34 cellular contexts compared by ENCODE assay signal in genomic region chr13:100604909-100605308, GRCh38.
"Had no signal": no experiment of that assay in that cellular context is flagged by ENCODE, and none has a peak within 500 bp of the region (broad histone marks: within the 10 kb centered on the region; RNA-seq: fewer than 3 reads in every experiment).

No MANE protein-coding gene starts in this region.

- FAIRE-seq: astrocyte, bronchial epithelial cell, TTC549 had no signal

- H3K4me3 Mint-ChIP-seq: activated CD4-positive, alpha-beta T cell treated with anti-CD3 and anti-CD28 coated beads, Interleukin-2, amount 10 ng/mL, durations not matched to agents 24 days and 14 days; activated CD8-positive, alpha-beta T cell treated with anti-CD3 and anti-CD28 coated beads, Interleukin-2, amount 10 ng/mL, durations not matched to agents 7 days and 5 days; activated naive CD4-positive, alpha-beta T cell treated with anti-CD3 and anti-CD28 coated beads, Interleukin-2, amount 50 U/mL, for 24 hours; activated naive CD8-positive, alpha-beta T cell treated with anti-CD3 and anti-CD28 coated beads, Interleukin-2, amount 10 ng/mL, durations not matched to agents 7 days and 5 days; activated T-cell treated with anti-CD3 and anti-CD28 coated beads, Interleukin-2, amount 50 U/mL, for 24 hours; T-helper 1 cell treated with Interleukin-12 subunit alpha and Interleukin-12 subunit beta and Interleukin-4 antibody, amounts not matched to agents 30 μg/mL and 1 μg/mL, for 36 hours; T-helper 2 cell treated with Interferon-gamma antibody and Interleukin-4, amounts not matched to agents 5 μg/mL and 100 μg/mL, for 36 hours had no signal

- H3K4me1 ChIP-seq: body of pancreas had no signal

- H3K9me3 ChIP-seq: body of pancreas, Peyer's patch, SJSA1, SK-N-SH had no signal

- ATAC-seq: activated CD8-positive, alpha-beta T cell treated with anti-CD3 and anti-CD28 coated beads, Interleukin-2, amount 10 ng/mL, durations not matched to agents 7 days and 5 days; body of pancreas; PC-3 had no signal

- H3K27me3 ChIP-seq: body of pancreas, Peyer's patch, SJSA1 had no signal

- H3K27ac Mint-ChIP-seq: activated CD4-positive, alpha-beta T cell treated with anti-CD3 and anti-CD28 coated beads, Interleukin-2, amount 10 ng/mL, durations not matched to agents 24 days and 14 days; activated CD8-positive, alpha-beta T cell treated with anti-CD3 and anti-CD28 coated beads, Interleukin-2, amount 10 ng/mL, durations not matched to agents 7 days and 5 days; activated naive CD4-positive, alpha-beta T cell treated with anti-CD3 and anti-CD28 coated beads, Interleukin-2, amount 50 U/mL, for 24 hours; activated naive CD8-positive, alpha-beta T cell treated with anti-CD3 and anti-CD28 coated beads, Interleukin-2, amount 10 ng/mL, durations not matched to agents 7 days and 5 days; activated T-cell treated with anti-CD3 and anti-CD28 coated beads, Interleukin-2, amount 50 U/mL, for 24 hours; activated T-helper 2 cell treated with anti-CD3 and anti-CD28 coated beads, Interferon-gamma antibody, Interleukin-2, Interleukin-4, amounts not matched to agents 10 μg/mL and 5 μg/mL and 100 μg/mL, durations not matched to agents 14 hours and 24 hours and 36 hours; T-helper 1 cell treated with Interleukin-12 subunit alpha and Interleukin-12 subunit beta and Interleukin-4 antibody, amounts not matched to agents 30 μg/mL and 1 μg/mL, for 36 hours; T-helper 2 cell treated with Interferon-gamma antibody and Interleukin-4, amounts not matched to agents 5 μg/mL and 100 μg/mL, for 36 hours had no signal

- H3K4me3 ChIP-seq: body of pancreas, Peyer's patch, SJSA1 had no signal

- H3K27ac ChIP-seq: body of pancreas, Peyer's patch, SJSA1 had no signal

- DNase-seq: activated CD4-positive, alpha-beta T cell treated with anti-CD3 and anti-CD28 coated beads, Interleukin-2, amount 10 ng/mL, durations not matched to agents 24 days and 14 days; activated CD4-positive, alpha-beta T cell treated with anti-CD3 and anti-CD28 coated beads, Interleukin-2, amount 50 U/mL, for 4 hours; activated CD8-positive, alpha-beta T cell treated with anti-CD3 and anti-CD28 coated beads, Interleukin-2, amount 10 ng/mL, durations not matched to agents 7 days and 5 days; activated gamma-delta T cell; activated naive CD4-positive, alpha-beta T cell treated with Interleukin-2 at 50 U/mL for 16 hours; activated naive CD8-positive, alpha-beta T cell treated with anti-CD3 and anti-CD28 coated beads, Interleukin-2, amount 10 ng/mL, durations not matched to agents 7 days and 5 days; activated T-cell treated with anti-CD3 and anti-CD28 coated beads, Interleukin-2, amount 50 U/mL, for 24 hours; amygdala; body of pancreas; IMR-90; Karpas-422; KBM-7; NCI-H1105; NCI-H1417 treated with DMSO at 0.1 percent for 48 hours; NCI-H187 treated with DMSO at 0.1 percent for 48 hours; NCI-H2081 treated with DMSO at 0.1 percent for 48 hours; NCI-H345; NCI-H510A; NCI-H526; NCI-H748 treated with DMSO at 0.1 percent for 48 hours; NK-92 treated with Interleukin-12 subunit alpha and Interleukin-12 subunit beta, amount 100 ng/mL, for 24 hours; PC-3; Peyer's patch; RPMI8226; SHP77 treated with DMSO at 0.1 percent for 48 hours; SK-N-SH had no signal

- H3K4me2 ChIP-seq: SK-N-SH had no signal

- H3K9me3 Mint-ChIP-seq: activated naive CD4-positive, alpha-beta T cell treated with anti-CD3 and anti-CD28 coated beads, Interleukin-2, amount 50 U/mL, for 24 hours; activated T-cell treated with anti-CD3 and anti-CD28 coated beads, Interleukin-2, amount 50 U/mL, for 24 hours; T-helper 1 cell treated with Interleukin-12 subunit alpha and Interleukin-12 subunit beta and Interleukin-4 antibody, amounts not matched to agents 30 μg/mL and 1 μg/mL, for 36 hours; T-helper 2 cell treated with Interferon-gamma antibody and Interleukin-4, amounts not matched to agents 5 μg/mL and 100 μg/mL, for 36 hours had no signal

- H3K9ac ChIP-seq: SK-N-SH had no signal

- H3K27me3 Mint-ChIP-seq: activated CD4-positive, alpha-beta T cell treated with anti-CD3 and anti-CD28 coated beads, Interleukin-2, amount 10 ng/mL, durations not matched to agents 24 days and 14 days; activated naive CD4-positive, alpha-beta T cell treated with anti-CD3 and anti-CD28 coated beads, Interleukin-2, amount 50 U/mL, for 24 hours; activated naive CD8-positive, alpha-beta T cell treated with anti-CD3 and anti-CD28 coated beads, Interleukin-2, amount 10 ng/mL, durations not matched to agents 7 days and 5 days; activated T-cell treated with anti-CD3 and anti-CD28 coated beads, Interleukin-2, amount 50 U/mL, for 24 hours had no signal
